Comparison of ENCODE assay signal across 9 cellular contexts in the genomic region with DNA sequence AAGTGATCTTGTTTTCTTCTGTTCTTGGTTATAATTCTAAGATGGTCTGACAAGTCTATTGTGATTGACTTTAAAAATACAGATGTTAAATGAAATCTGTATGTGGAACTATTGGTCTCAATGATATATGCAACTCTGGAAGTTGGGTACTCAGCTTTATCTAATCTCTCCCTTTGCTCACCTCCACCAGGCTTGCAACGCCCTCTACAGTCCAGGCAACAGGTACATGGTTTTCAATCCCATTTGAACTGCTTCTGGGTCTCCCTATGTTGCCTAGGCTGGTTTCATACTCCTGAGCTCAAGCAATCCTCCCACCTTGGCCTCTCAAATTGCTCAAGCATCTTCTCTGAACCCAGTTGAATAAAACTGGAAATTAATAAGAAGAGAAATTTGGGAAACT. TPM values are rescaled to one million over a fixed set of nuclear protein-coding genes. Genes with fewer than 3 reads are reported as not detected.
DNase-seq lines count a peak whose midpoint lies in the region; ATAC-seq and TF ChIP-seq lines count a peak whose summit lies in the region.
"Had no signal": no experiment of that assay in that cellular context is flagged by ENCODE, and none has a peak within 500 bp of the region (broad histone marks: within the 10 kb centered on the region; RNA-seq: fewer than 3 reads in every experiment).

No MANE protein-coding gene starts in this region.

- no peaks in the 10 kb centered on the region for H3K36me3 Mint-ChIP-seq in activated naive CD8-positive, alpha-beta T cell treated with anti-CD3 and anti-CD28 coated beads, Interleukin-2, amount 50 U/mL, for 24 hours (ENCODE audit: low read depth)
- H3K36me3 Mint-ChIP-seq in naive thymus-derived CD8-positive, alpha-beta T cell = peaks cover 0 to 2% (median 0%) of the 10 kb centered on the region in 3 donors

- peaks cover 19% of the 10 kb centered on the region for H3K4me1 Mint-ChIP-seq in activated naive CD8-positive, alpha-beta T cell treated with anti-CD3 and anti-CD28 coated beads, Interleukin-2, amount 50 U/mL, for 24 hours
- peaks cover 0 to 28% (median 4%) of the 10 kb centered on the region in 4 donors for H3K4me1 Mint-ChIP-seq in naive thymus-derived CD8-positive, alpha-beta T cell

- POLR2A ChIA-PET in naive thymus-derived CD8-positive, alpha-beta T cell (lab: Charles Lee) = no interaction called here

- H3K4me3 Mint-ChIP-seq in activated naive CD8-positive, alpha-beta T cell treated with anti-CD3 and anti-CD28 coated beads, Interleukin-2, amount 50 U/mL, for 24 hours = no peak overlapping the region
- H3K4me3 Mint-ChIP-seq in naive thymus-derived CD8-positive, alpha-beta T cell = no peak overlapping the region

- peaks cover 9% of the 10 kb centered on the region for H3K27me3 Mint-ChIP-seq in activated naive CD8-positive, alpha-beta T cell treated with anti-CD3 and anti-CD28 coated beads, Interleukin-2, amount 50 U/mL, for 24 hours
- H3K27me3 Mint-ChIP-seq in naive thymus-derived CD8-positive, alpha-beta T cell = peaks cover 7 to 31% (median 25%) of the 10 kb centered on the region in 5 donors

- H3K27ac Mint-ChIP-seq in activated naive CD8-positive, alpha-beta T cell treated with anti-CD3 and anti-CD28 coated beads, Interleukin-2, amount 50 U/mL, for 24 hours = no peak overlapping the region
- H3K27ac Mint-ChIP-seq in naive thymus-derived CD8-positive, alpha-beta T cell = peak overlapping the region in 1 of 10 donors; percentile 27

- in situ Hi-C loops in GM13976 (cut with MboI; ENCODE audit: low sequenced_read_pairs, unreplicated experiment) = no loop called here

- peak; percentile 72 for ATAC-seq in activated naive CD8-positive, alpha-beta T cell treated with anti-CD3 and anti-CD28 coated beads, Interleukin-2, amount 50 U/mL, for 24 hours
- ATAC-seq in naive thymus-derived CD8-positive, alpha-beta T cell = peak; percentile 71 to 78

- no peaks in the 10 kb centered on the region for H3K9me3 Mint-ChIP-seq in activated naive CD8-positive, alpha-beta T cell treated with anti-CD3 and anti-CD28 coated beads, Interleukin-2, amount 50 U/mL, for 24 hours
- H3K9me3 Mint-ChIP-seq in naive thymus-derived CD8-positive, alpha-beta T cell = peaks cover 0 to 3% (median 0%) of the 10 kb centered on the region in 9 donors

- DNase-seq in GM13976 (ENCODE audit: low spot score) = peak; percentile 45
- peak; percentile 9 for DNase-seq in RPMI8226
- peak; percentile 51 for DNase-seq in activated naive CD8-positive, alpha-beta T cell treated with anti-CD3 and anti-CD28 coated beads, Interleukin-2, amount 50 U/mL, for 24 hours
- peak in 9 of 10 donors; percentile 42 to 81 (median 47) for DNase-seq in naive thymus-derived CD8-positive, alpha-beta T cell
- no peak for DNase-seq in SK-N-DZ (ENCODE audit: low spot score)
- DNase-seq in NCI-H748 (lab: John Stamatoyannopoulos, UW; ENCODE audit: unreplicated experiment) = no peak
- no peak for DNase-seq in SIG-M5 treated with dmso at 0.1 percent for 504 hours (lab: John Stamatoyannopoulos, UW; ENCODE audit: unreplicated experiment)
- DNase-seq in LoVo (ENCODE audit: low spot score) = no peak

- peak; percentile 44 for TF ChIP-seq CTCF in GM13976 (IDR thresholded peaks at IDR 0.05; ENCODE audit: borderline replicate concordance, control extremely low read depth, extremely low read depth, insufficient read depth, missing control alignments)

RNA-seq across cellular contexts. Expression of a gene that starts 25.6 kb away (rescaled TPM):
- 10 to 100 TPM; 13.6 to 17.0 TPM for total RNA-seq in naive thymus-derived CD8-positive, alpha-beta T cell
- polyA plus RNA-seq in naive thymus-derived CD8-positive, alpha-beta T cell = 10 to 100 TPM in 1 of 3 donors, 1 to 10 TPM in 2; 1.4 to 22.9 (median 5.9) TPM
- polyA plus RNA-seq in SK-N-DZ (2014; cell fraction: cytosol; rRNA removed) = not detected in 2 replicates
- polyA plus RNA-seq in SK-N-DZ (2014; cell fraction: nucleus; rRNA removed) = not detected in 2 replicates

RNA-seq across cellular contexts. Expression of a gene that starts 49.2 kb away (rescaled TPM):
- total RNA-seq in naive thymus-derived CD8-positive, alpha-beta T cell = 1 to 10 TPM; 1.1 to 1.6 TPM
- polyA plus RNA-seq in naive thymus-derived CD8-positive, alpha-beta T cell = 1 to 10 TPM in 1 of 3 donors, not detected in 2; 2.8 TPM
- not detected in 2 replicates for polyA plus RNA-seq in SK-N-DZ (2014; cell fraction: cytosol; rRNA removed)
- not detected in 2 replicates for polyA plus RNA-seq in SK-N-DZ (2014; cell fraction: nucleus; rRNA removed)
- total RNA-seq: glomerular endothelial cell had no signal

RNA-seq across cellular contexts. Expression of a gene that starts 54.8 kb away (rescaled TPM):
- total RNA-seq in naive thymus-derived CD8-positive, alpha-beta T cell = 10 to 100 TPM; 13.7 to 15.5 TPM
- polyA plus RNA-seq in naive thymus-derived CD8-positive, alpha-beta T cell = 10 to 100 TPM in 1 of 3 donors, 1 to 10 TPM in 1, not detected in 1; 1.6 to 11.0 TPM
- polyA plus RNA-seq in SK-N-DZ (2014; cell fraction: cytosol; rRNA removed) = not detected in 2 replicates
- not detected in 2 replicates for polyA plus RNA-seq in SK-N-DZ (2014; cell fraction: nucleus; rRNA removed)
- total RNA-seq: glomerular endothelial cell had no signal

Comparison
In these comparisons a context has a peak if more than half of its experiments do, and no peak if none do; other contexts are left out.
1. DNase-seq: peak in GM13976 (single experiment), RPMI8226 (single experiment), activated naive CD8-positive, alpha-beta T cell treated with anti-CD3 and anti-CD28 coated beads, Interleukin-2, amount 50 U/mL, for 24 hours (single experiment) and naive thymus-derived CD8-positive, alpha-beta T cell (9 of 10); none in SK-N-DZ (single experiment), NCI-H748 (single experiment), SIG-M5 treated with dmso at 0.1 percent for 504 hours (single experiment) and LoVo (single experiment).